12 cellular contexts compared by ENCODE assay signal in genomic region chr15:91040851-91041250, GRCh38. TPM values are rescaled to one million over a fixed set of nuclear protein-coding genes. Genes with fewer than 3 reads are reported as not detected.
"Had no signal": no experiment of that assay in that cellular context is flagged by ENCODE, and none has a peak within 500 bp of the region (broad histone marks: within the 10 kb centered on the region; RNA-seq: fewer than 3 reads in every experiment).

No MANE protein-coding gene starts in this region.

- DNase-seq: activated CD4-positive, alpha-beta T cell treated with anti-CD3 and anti-CD28 coated beads for 48 hours; activated CD8-positive, alpha-beta memory T cell treated with anti-CD3 and anti-CD28 coated beads, Interleukin-2, amount 50 U/mL, for 48 hours; activated CD8-positive, alpha-beta T cell treated with anti-CD3 and anti-CD28 coated beads, Interleukin-2, amount 10 ng/mL, durations not matched to agents 7 days and 5 days; activated naive CD4-positive, alpha-beta T cell treated with anti-CD3 and anti-CD28 coated beads, Interleukin-2, amount 10 ng/mL, durations not matched to agents 7 days and 5 days; dermis blood vessel endothelial cell; endodermal cell; hypothalamus; kidney glomerular epithelial cell; naive B cell; retina; stimulated activated CD4-positive, alpha-beta T cell treated with anti-CD3 and anti-CD28 coated beads, Interleukin-4, amount 100 ng/mL, for 1 hour; stimulated activated CD8-positive, alpha-beta memory T cell treated with anti-CD3 and anti-CD28 coated beads, Interleukin-4, amount 100 ng/mL, for 48 hours had no signal

RNA-seq across cellular contexts. Expression of gene SV2B, which starts 59.2 kb away (rescaled TPM):
- total RNA-seq: activated CD8-positive, alpha-beta T cell treated with anti-CD3 and anti-CD28 coated beads, Interleukin-2, amount 10 ng/mL, durations not matched to agents 7 days and 5 days had no signal
